20 cellular contexts compared by ENCODE assay signal in the genomic region with DNA sequence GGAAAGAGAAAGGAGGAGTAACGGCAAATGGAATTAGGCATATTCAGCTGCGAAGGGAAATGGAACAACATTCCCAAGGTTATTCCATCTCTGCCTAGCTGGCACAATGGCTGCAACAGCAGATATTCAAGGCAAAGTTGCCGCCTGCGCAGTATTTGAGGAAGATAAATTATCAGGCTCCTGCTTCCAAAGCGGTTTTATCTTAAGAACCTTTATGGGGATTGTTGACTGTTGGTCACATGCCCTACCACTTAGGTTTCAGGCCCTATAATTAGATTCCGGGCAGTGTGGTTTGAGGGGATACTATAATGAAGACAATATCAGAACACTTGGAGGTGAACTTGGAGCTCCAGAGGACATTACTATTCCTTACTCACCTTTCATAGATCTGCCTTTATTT.
DNase-seq lines count a peak whose midpoint lies in the region; ATAC-seq lines count a peak whose summit lies in the region.
"Had no signal": no experiment of that assay in that cellular context is flagged by ENCODE, and none has a peak within 500 bp of the region (broad histone marks: within the 10 kb centered on the region; RNA-seq: fewer than 3 reads in every experiment).

No MANE protein-coding gene starts in this region.

- intact Hi-C loops in left ventricle myocardium superior (cut with micrococcal nuclease), result no loop called here

- peaks cover 14 to 24% (median 15%) of the 10 kb centered on the region in 3 donors for H3K4me1 ChIP-seq in skeletal muscle tissue (ENCODE audit: control insufficient read depth in 3 of 3, insufficient read depth in 3 of 3, low read length in 3 of 3)

- no peaks in the 10 kb centered on the region for H3K27me3 ChIP-seq in skeletal muscle tissue (ENCODE audit: control insufficient read depth in 3 of 3, insufficient read depth in 3 of 3, low read length in 3 of 3)
- H3K27me3 ChIP-seq: gastroesophageal sphincter, thyroid gland had no signal

- H3K27ac ChIP-seq in skeletal muscle tissue (ENCODE audit: low read depth, low read length), result peak overlapping the region; percentile 65
- no peak overlapping the region for H3K27ac ChIP-seq in caudate nucleus (ENCODE audit: low read depth, low read length)
- H3K27ac ChIP-seq: 22Rv1, gastroesophageal sphincter, thyroid gland, VCaP had no signal

- ATAC-seq in left ventricle myocardium superior, result peak; percentile 75
- ATAC-seq: gastroesophageal sphincter; naive thymus-derived CD4-positive, alpha-beta T cell had no signal

- in situ Hi-C loops in SK-MEL-5 (cut with HindIII; ENCODE audit: low pct_unique_long_range_greater_than_20kb, low sequenced_read_pairs), result no loop called here

- peak overlapping the region in 2 of 3 donors; percentile 46 to 59 for H3K4me3 ChIP-seq in skeletal muscle tissue (ENCODE audit: low read length in 3 of 3)
- H3K4me3 ChIP-seq: gastroesophageal sphincter, thyroid gland had no signal

- H3K9me3 ChIP-seq in skeletal muscle tissue (ENCODE audit: control insufficient read depth in 3 of 3, low read length in 3 of 3), result no peaks in the 10 kb centered on the region
- H3K9me3 ChIP-seq: gastroesophageal sphincter, thyroid gland had no signal

- peak; percentile 32 for DNase-seq in DMS153 (lab: John Stamatoyannopoulos, UW)
- DNase-seq in DMS153 treated with DMSO at 0.1 percent for 48 hours (lab: John Stamatoyannopoulos, UW; ENCODE audit: unreplicated experiment), result no peak
- peak; percentile 53 for DNase-seq in SK-MEL-5 (ENCODE audit: low read depth, low spot score)
- DNase-seq in left ventricle myocardium superior, result peak; percentile 38
- no peak for DNase-seq in DMS79 treated with DMSO at 0.1 percent for 48 hours (lab: John Stamatoyannopoulos, UW)
- DNase-seq in NCI-H2171 (lab: John Stamatoyannopoulos, UW), result no peak
- DNase-seq in caudate nucleus (lab: John Stamatoyannopoulos, UW), result no peak
- DNase-seq: activated CD4-positive, alpha-beta T cell treated with anti-CD3 and anti-CD28 coated beads, Interleukin-2, amount 50 U/mL, for 48 hours; activated naive CD4-positive, alpha-beta T cell treated with anti-CD3 and anti-CD28 coated beads, Interleukin-2, amount 50 U/mL, for 16 hours; activated T-cell treated with anti-CD3 and anti-CD28 coated beads, Interleukin-2, amount 50 U/mL, for 24 hours; immature natural killer cell; naive thymus-derived CD4-positive, alpha-beta T cell; NCI-H1048; SHP77; T-helper 1 cell; thyroid gland had no signal

- peak overlapping the region in 1 of 3 donors; percentile 42 for H3K9ac ChIP-seq in skeletal muscle tissue (ENCODE audit: low read depth in 1 of 3, low read length in 3 of 3)

- no peaks in the 10 kb centered on the region for H3K36me3 ChIP-seq in skeletal muscle tissue (ENCODE audit: control insufficient read depth in 3 of 3, insufficient read depth in 3 of 3, low read length in 3 of 3)
- H3K36me3 ChIP-seq: gastroesophageal sphincter, thyroid gland had no signal

Comparison
In these comparisons a context has a peak if more than half of its experiments do, and no peak if none do; other contexts are left out.
1. DNase-seq: peak in DMS153 (single experiment), SK-MEL-5 (single experiment) and left ventricle myocardium superior (single experiment); none in DMS153 treated with DMSO at 0.1 percent for 48 hours (single experiment), DMS79 treated with DMSO at 0.1 percent for 48 hours (single experiment), NCI-H2171 (single experiment) and caudate nucleus (0 of 61).